ENCODE assay signal across 26 cellular contexts in genomic region chr1:52911541-52911940, GRCh38. TPM values are rescaled to one million over a fixed set of nuclear protein-coding genes. Genes with fewer than 3 reads are reported as not detected.
DNase-seq lines count a peak whose midpoint lies in the region; ATAC-seq, FAIRE-seq and TF ChIP-seq lines count a peak whose summit lies in the region.
"Had no signal": no experiment of that assay in that cellular context is flagged by ENCODE, and none has a peak within 500 bp of the region (broad histone marks: within the 10 kb centered on the region; RNA-seq: fewer than 3 reads in every experiment).

No MANE protein-coding gene starts in this region.

- H3K27me3 ChIP-seq in H7 (ENCODE audit: control insufficient read depth, insufficient read depth, low read length) = no peaks in the 10 kb centered on the region; the same call in 1 of the 2 replicates
- H3K27me3 ChIP-seq in neural progenitor cell = no peaks in the 10 kb centered on the region
- H3K27me3 ChIP-seq: BLaER1 treated with 17β-estradiol and CSF1 and Interleukin-3, amounts not matched to agents 10 nM and 100 nM had no signal

- H3K4me3 Mint-ChIP-seq in neural progenitor cell = no peak overlapping the region
- H3K4me3 Mint-ChIP-seq: CD4-positive, alpha-beta T cell; HFFc6; IgD-negative memory B cell; T-cell had no signal

- peaks cover 4% of the 10 kb centered on the region for H3K27me3 Mint-ChIP-seq in neural progenitor cell (ENCODE audit: insufficient read depth, low read depth)
- H3K27me3 Mint-ChIP-seq: CD4-positive, alpha-beta T cell; IgD-negative memory B cell; T-cell had no signal

- no peak overlapping the region for H3K27ac Mint-ChIP-seq in neural progenitor cell
- H3K27ac Mint-ChIP-seq: CD4-positive, alpha-beta T cell; HFFc6; IgD-negative memory B cell; T-cell had no signal

- H3F3A ChIP-seq in neural progenitor cell (ENCODE audit: low read depth) = no peaks in the 10 kb centered on the region

- peaks cover 3% of the 10 kb centered on the region for H3K4me1 ChIP-seq in neural progenitor cell
- H3K4me1 ChIP-seq: HAP-1 had no signal

- H3K27ac ChIP-seq in caudate nucleus (ENCODE audit: low read depth, low read length) = no peak overlapping the region
- no peak overlapping the region for H3K27ac ChIP-seq in neural progenitor cell
- H3K27ac ChIP-seq: A549; BLaER1 treated with 17β-estradiol and CSF1 and Interleukin-3, amounts not matched to agents 10 nM and 100 nM had no signal

- no peaks in the 10 kb centered on the region for H3K9me3 ChIP-seq in neural progenitor cell (ENCODE audit: low read depth)
- H3K9me3 ChIP-seq: A549; BLaER1 treated with 17β-estradiol and CSF1 and Interleukin-3, amounts not matched to agents 10 nM and 100 nM; HAP-1 had no signal

- H3K4me3 ChIP-seq in H7 (ENCODE audit: insufficient read depth, low read depth, low read length) (no peak overlapping the region), neural progenitor cell (no peak overlapping the region)
- H3K4me3 ChIP-seq: A549; BLaER1 treated with 17β-estradiol and CSF1 and Interleukin-3, amounts not matched to agents 10 nM and 100 nM; HAP-1 had no signal

- DNase-seq in D721Med (ENCODE audit: insufficient read length, low spot score) = peak; percentile 64
- DNase-seq in H7 = peak; percentile 33
- peak; percentile 45 for DNase-seq in ecto neural progenitor cell (ENCODE audit: low spot score)
- DNase-seq in mesenteric fat pad (ENCODE audit: low spot score) = peak; percentile 60
- no peak for DNase-seq in caudate nucleus (lab: John Stamatoyannopoulos, UW)
- no peak for DNase-seq in neural progenitor cell (ENCODE audit: low spot score)
- DNase-seq: AML-193; CD4-positive, alpha-beta T cell; DMS79 treated with DMSO at 0.1 percent for 48 hours; HFFc6; NCI-H1092; NCI-H1417 treated with DMSO at 0.1 percent for 48 hours; NCI-H1694 treated with DMSO at 0.1 percent for 48 hours; NCI-H2081; NCI-H2227 treated with DMSO at 0.1 percent for 48 hours; NCI-H510A; NCI-H774; Right ventricle myocardium superior; RPMI8226; T-cell had no signal

- no peaks in the 10 kb centered on the region for H3K79me2 ChIP-seq in neural progenitor cell (ENCODE audit: low read depth)

- TF ChIP-seq CTCF in D721Med (IDR thresholded peaks at IDR 0.05; ENCODE audit: insufficient read depth, missing control alignments) (no peak), neural progenitor cell (IDR thresholded peaks at IDR 0.05) (no peak)

- no peaks in the 10 kb centered on the region for H4K20me1 ChIP-seq in neural progenitor cell (ENCODE audit: low read depth)
- H4K20me1 ChIP-seq: BLaER1 treated with 17β-estradiol and CSF1 and Interleukin-3, amounts not matched to agents 10 nM and 100 nM had no signal

- no peak overlapping the region for H3K9ac ChIP-seq in neural progenitor cell
- H3K9ac ChIP-seq: BLaER1 treated with 17β-estradiol and CSF1 and Interleukin-3, amounts not matched to agents 10 nM and 100 nM had no signal

- FAIRE-seq in D721Med (lab: Jason Lieb, UNC) = no peak
- FAIRE-seq: A549, GM18507 had no signal

- H3K36me3 Mint-ChIP-seq in neural progenitor cell = no peaks in the 10 kb centered on the region

- H3K36me3 ChIP-seq in H7 (replicated peaks; ENCODE audit: control insufficient read depth, insufficient read depth, low read length) (no peaks in the 10 kb centered on the region), neural progenitor cell (no peaks in the 10 kb centered on the region)
- H3K36me3 ChIP-seq: BLaER1 treated with 17β-estradiol and CSF1 and Interleukin-3, amounts not matched to agents 10 nM and 100 nM; HAP-1 had no signal

- ATAC-seq in GM21423 (IDR thresholded peaks at IDR 0.05; ENCODE audit: unreplicated experiment) = no peak
- ATAC-seq: A549, T-cell had no signal

- H3K9me3 Mint-ChIP-seq in neural progenitor cell = no peaks in the 10 kb centered on the region
- H3K9me3 Mint-ChIP-seq: CD4-positive, alpha-beta T cell; HFFc6; IgD-negative memory B cell; T-cell had no signal

- no peak overlapping the region for H2AFZ ChIP-seq in neural progenitor cell (replicated peaks)

- H3K4me1 Mint-ChIP-seq in neural progenitor cell = no peaks in the 10 kb centered on the region
- H3K4me1 Mint-ChIP-seq: T-cell had no signal

- no peak overlapping the region for H3K4me2 ChIP-seq in neural progenitor cell
- H3K4me2 ChIP-seq: A549; BLaER1 treated with 17β-estradiol and CSF1 and Interleukin-3, amounts not matched to agents 10 nM and 100 nM had no signal

RNA-seq across cellular contexts. Expression of gene ECHDC2, which starts 10.0 kb away (rescaled TPM):
- total RNA-seq in H7 (2014; rRNA removed; shearing (Covaris generic)) = 5.3 and 16.3 TPM in 2 replicates
- total RNA-seq in mesenteric fat pad (105 TPM), neural progenitor cell (ENCODE audit: low replicate concordance) (7.6 and 10.7 TPM in 2 replicates)

RNA-seq across cellular contexts. Expression of gene SCP2, which starts 15.5 kb away (rescaled TPM):
- total RNA-seq in H7 (2014; rRNA removed; shearing (Covaris generic)) = 78.7 and 98.7 TPM in 2 replicates
- 153 TPM for total RNA-seq in mesenteric fat pad
- total RNA-seq in neural progenitor cell (ENCODE audit: low replicate concordance) = 71.1 and 101 TPM in 2 replicates

Comparison
In these comparisons a context has a peak if more than half of its experiments do, and no peak if none do; other contexts are left out.
1. DNase-seq: peak in D721Med (single experiment), H7 (single experiment), ecto neural progenitor cell (single experiment) and mesenteric fat pad (single experiment); none in caudate nucleus (0 of 61) and neural progenitor cell (single experiment).